ENCODE assay signal across 16 cellular contexts in the genomic region with DNA sequence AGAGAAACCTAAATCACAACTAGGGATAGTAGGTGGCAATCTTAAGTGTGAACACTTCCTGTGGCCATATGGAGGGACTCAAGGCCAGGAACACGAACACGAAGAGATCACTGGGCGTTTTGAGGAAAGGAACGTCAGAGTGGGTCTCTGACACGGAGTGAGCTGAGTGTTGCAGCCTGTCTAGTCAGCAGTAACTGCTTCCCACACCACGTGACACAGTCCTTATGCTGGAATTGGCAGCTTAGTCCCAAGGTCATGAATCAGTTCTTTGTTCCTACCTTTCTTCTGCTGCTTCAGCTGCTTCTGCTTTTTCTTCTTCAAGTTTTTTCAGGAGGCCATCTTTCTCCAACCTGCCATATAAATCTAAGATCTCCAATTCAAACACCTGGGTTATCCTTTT. TPM values are rescaled to one million over a fixed set of nuclear protein-coding genes. Genes with fewer than 3 reads are reported as not detected.
A peak's percentile ranks its signal among the peaks of the same experiment; 100 is the strongest.
DNase-seq lines count a peak whose midpoint lies in the region; ATAC-seq, FAIRE-seq and TF ChIP-seq lines count a peak whose summit lies in the region.
"Had no signal": no experiment of that assay in that cellular context is flagged by ENCODE, and none has a peak within 500 bp of the region (broad histone marks: within the 10 kb centered on the region; RNA-seq: fewer than 3 reads in every experiment).

No MANE protein-coding gene starts in this region.

- no peak overlapping the region for H3K9ac ChIP-seq in MM.1S (ENCODE audit: low read length)

- TF ChIP-seq CTCF in MM.1S (IDR thresholded peaks at IDR 0.05; ENCODE audit: low read length), result no peak

- no peak overlapping the region for H3K4me2 ChIP-seq in MM.1S (ENCODE audit: low read depth, low read length)

- no peak for DNase-seq in GM12891 (ENCODE audit: insufficient read length, low spot score)
- peak in 58 of 61 donors; percentile 7 to 84 (median 50) for DNase-seq in caudate nucleus (lab: John Stamatoyannopoulos, UW)
- no peak for DNase-seq in left cardiac atrium
- peak; percentile 96 for DNase-seq in pons (ENCODE audit: low spot score)
- no peak for DNase-seq in activated CD4-positive, alpha-beta T cell treated with anti-CD3 and anti-CD28 coated beads for 48 hours
- no peak for DNase-seq in MM.1S
- no peak for DNase-seq in SIG-M5 treated with dmso at 0.1 percent for 504 hours (lab: John Stamatoyannopoulos, UW; ENCODE audit: unreplicated experiment)
- DNase-seq: activated CD8-positive, alpha-beta T cell treated with anti-CD3 and anti-CD28 coated beads for 36 hours; GF-D8; NCI-H187 treated with DMSO at 0.1 percent for 48 hours; stimulated activated CD4-positive, alpha-beta T cell treated with anti-CD3 and anti-CD28 coated beads, Interleukin-4, amount 100 ng/mL, for 1 hour had no signal

- H3F3A ChIP-seq in MM.1S (ENCODE audit: insufficient read depth, low read length), result no peaks in the 10 kb centered on the region

- no peak overlapping the region for H2AFZ ChIP-seq in MM.1S (ENCODE audit: low read length)

- ATAC-seq in left cardiac atrium, result peak; percentile 73 to 83
- no peak for ATAC-seq in HG02642 (IDR thresholded peaks at IDR 0.05; ENCODE audit: poor library complexity, unreplicated experiment)
- ATAC-seq: activated CD8-positive, alpha-beta T cell treated with anti-CD3 and anti-CD28 coated beads for 36 hours had no signal

- FAIRE-seq in GM12891 (lab: Jason Lieb, UNC), result peak; percentile 5
- FAIRE-seq: colon had no signal

- no peaks in the 10 kb centered on the region for H3K9me2 ChIP-seq in MM.1S (replicated peaks; ENCODE audit: insufficient read depth, low read length)

- no peaks in the 10 kb centered on the region for H4K20me1 ChIP-seq in MM.1S (ENCODE audit: insufficient read depth, low read length)

- H3K27ac ChIP-seq in caudate nucleus (ENCODE audit: low read depth, low read length), result peak overlapping the region; percentile 87
- H3K27ac ChIP-seq in MM.1S (ENCODE audit: low read length), result no peak overlapping the region
- H3K27ac ChIP-seq: VCaP had no signal

- H3K79me2 ChIP-seq in MM.1S (ENCODE audit: low read length), result no peaks in the 10 kb centered on the region

- no peaks in the 10 kb centered on the region for H3K4me1 ChIP-seq in MM.1S (ENCODE audit: low read length)

- no peak for TF ChIP-seq POLR2A in GM12891 (IDR thresholded peaks at IDR 0.05; ENCODE audit: low read depth, low read length)

- no peaks in the 10 kb centered on the region for H3K27me3 ChIP-seq in MM.1S (replicated peaks; ENCODE audit: insufficient read depth, low read length)
- H3K27me3 ChIP-seq: tibial nerve had no signal

- no peaks in the 10 kb centered on the region; the same call in 1 of the 2 replicates for H3K36me3 ChIP-seq in MM.1S (replicated peaks; ENCODE audit: insufficient read depth, low read length)

- H3K9me3 ChIP-seq in MM.1S (replicated peaks; ENCODE audit: insufficient read depth, low read length), result no peaks in the 10 kb centered on the region
- H3K9me3 ChIP-seq: tibial nerve had no signal

- intact Hi-C loops in left cardiac atrium (cut with DNase I), result no loop called here

- H3K4me3 ChIP-seq in MM.1S (ENCODE audit: low read length), result no peak overlapping the region
- H3K4me3 ChIP-seq: tibial nerve had no signal

TF ChIP-seq in GM12891, 5 proteins besides CTCF, POLR2A, EP300 and RAD21:
- no peak for TF ChIP-seq TAF1 (IDR thresholded peaks at IDR 0.05; ENCODE audit: low read depth, low read length)
- no peak for TF ChIP-seq SPI1 (IDR thresholded peaks at IDR 0.05; ENCODE audit: low read depth, low read length)
- no peak for TF ChIP-seq POU2F2 (IDR thresholded peaks at IDR 0.05; ENCODE audit: low read depth, low read length)
- no peak for TF ChIP-seq PAX5 (IDR thresholded peaks at IDR 0.05; ENCODE audit: insufficient read depth, low read length, severe bottlenecking)
- TF ChIP-seq POLR2AphosphoS5 (IDR thresholded peaks at IDR 0.05; ENCODE audit: low read depth, low read length), result no peak

RNA-seq across cellular contexts. Expression of gene SPACA9, which starts 18.2 kb away (rescaled TPM):
- 1.6 TPM for polyA plus RNA-seq in GM12891 (2012; ENCODE audit: low read depth, missing spikeins)
- total RNA-seq in left cardiac atrium, result 1 to 10 TPM; 5.4 to 6.5 TPM

RNA-seq across cellular contexts. Expression of gene AK8, which starts 18.8 kb away (rescaled TPM):
- polyA plus RNA-seq in GM12891 (2012; ENCODE audit: low read depth, missing spikeins), result 0.91 TPM
- total RNA-seq in left cardiac atrium, result under 1 TPM; 0.18 to 0.32 TPM
- total RNA-seq: activated CD8-positive, alpha-beta T cell treated with anti-CD3 and anti-CD28 coated beads for 36 hours; T-helper 1 cell treated with Interleukin-12 subunit alpha and Interleukin-12 subunit beta and Interleukin-4 antibody, amounts not matched to agents 30 ng/mL and 1 ng/mL, for 36 hours had no signal

RNA-seq across cellular contexts. Expression of gene TSC1, which starts 47.5 kb away (rescaled TPM):
- polyA plus RNA-seq in GM12891 (2012; ENCODE audit: low read depth, missing spikeins), result 12.5 TPM
- 10 to 100 TPM; 25.3 to 30.5 TPM for total RNA-seq in left cardiac atrium

Comparison
In these comparisons a context has a peak if more than half of its experiments do, and no peak if none do; other contexts are left out.
1. DNase-seq: peak in caudate nucleus (58 of 61) and pons (single experiment); none in GM12891 (single experiment), left cardiac atrium (single experiment), activated CD4-positive, alpha-beta T cell treated with anti-CD3 and anti-CD28 coated beads for 48 hours (single experiment), MM.1S (single experiment) and SIG-M5 treated with dmso at 0.1 percent for 504 hours (single experiment).